Comparison of ENCODE assay signal across 23 cellular contexts in genomic region chr6:50543666-50544065, GRCh38.
"Had no signal": no experiment of that assay in that cellular context is flagged by ENCODE, and none has a peak within 500 bp of the region (broad histone marks: within the 10 kb centered on the region; RNA-seq: fewer than 3 reads in every experiment).

No MANE protein-coding gene starts in this region.

- H3K9me3 ChIP-seq: adrenal gland had no signal

- H3K27me3 Mint-ChIP-seq: activated CD4-positive, alpha-beta memory T cell treated with anti-CD3 and anti-CD28 coated beads for 36 hours; activated CD4-positive, alpha-beta T cell treated with anti-CD3 and anti-CD28 coated beads, Interleukin-2, amount 10 ng/mL, durations not matched to agents 7 days and 5 days; activated naive CD8-positive, alpha-beta T cell treated with anti-CD3 and anti-CD28 coated beads, Interleukin-2, amount 10 ng/mL, durations not matched to agents 7 days and 5 days; T-cell had no signal

- H3K36me3 ChIP-seq: adrenal gland had no signal

- H3K4me3 ChIP-seq: adrenal gland, SK-N-MC had no signal

- H3K4me1 Mint-ChIP-seq: activated CD4-positive, alpha-beta T cell treated with anti-CD3 and anti-CD28 coated beads, Interleukin-2, amount 10 ng/mL, durations not matched to agents 7 days and 5 days; activated naive CD8-positive, alpha-beta T cell treated with anti-CD3 and anti-CD28 coated beads, Interleukin-2, amount 10 ng/mL, durations not matched to agents 7 days and 5 days; T-cell had no signal

- H3K36me3 Mint-ChIP-seq: activated CD4-positive, alpha-beta memory T cell treated with anti-CD3 and anti-CD28 coated beads for 36 hours; activated naive CD8-positive, alpha-beta T cell treated with anti-CD3 and anti-CD28 coated beads, Interleukin-2, amount 10 ng/mL, durations not matched to agents 7 days and 5 days; T-cell had no signal

- ATAC-seq: activated T-cell treated with anti-CD3 and anti-CD28 coated beads, Interleukin-2, amount 50 U/mL, for 72 hours; T-cell had no signal

- H3K4me3 Mint-ChIP-seq: activated CD4-positive, alpha-beta memory T cell treated with anti-CD3 and anti-CD28 coated beads for 36 hours; activated CD4-positive, alpha-beta T cell treated with anti-CD3 and anti-CD28 coated beads, Interleukin-2, amount 10 ng/mL, durations not matched to agents 7 days and 5 days; activated naive CD8-positive, alpha-beta T cell treated with anti-CD3 and anti-CD28 coated beads, Interleukin-2, amount 10 ng/mL, durations not matched to agents 7 days and 5 days; activated T-cell treated with anti-CD3 and anti-CD28 coated beads, Interleukin-2, amount 50 U/mL, for 72 hours; T-cell had no signal

- H3K4me1 ChIP-seq: adrenal gland had no signal

- H3K27ac ChIP-seq: adrenal gland, SK-N-MC had no signal

- DNase-seq: activated CD4-positive, alpha-beta memory T cell treated with anti-CD3 and anti-CD28 coated beads for 36 hours; activated CD4-positive, alpha-beta T cell treated with anti-CD3 and anti-CD28 coated beads, Interleukin-2, amount 10 ng/mL, durations not matched to agents 7 days and 5 days; activated CD4-positive, CD25-positive, alpha-beta regulatory T cell; activated gamma-delta T cell treated with Interleukin-2 at 50 U/mL for 16 hours; activated naive CD4-positive, alpha-beta T cell treated with anti-CD3 and anti-CD28 coated beads, Interleukin-2, amount 50 U/mL, for 16 hours; activated naive CD8-positive, alpha-beta T cell treated with anti-CD3 and anti-CD28 coated beads, Interleukin-2, amount 10 ng/mL, durations not matched to agents 7 days and 5 days; activated T-cell treated with anti-CD3 and anti-CD28 coated beads, Interleukin-2, amount 50 U/mL, for 72 hours; adrenal gland; aorta; central memory CD4-positive, alpha-beta T cell; Kasumi-1; KBM-7; NCI-H146; NCI-H187 treated with DMSO at 0.1 percent for 48 hours; NCI-H2081 treated with DMSO at 0.1 percent for 48 hours; NCI-H510A treated with DMSO at 0.1 percent for 48 hours; NCI-H82; SIG-M5; T-cell; T-helper 2 cell; T1000 had no signal

- H3K9me3 Mint-ChIP-seq: activated CD4-positive, alpha-beta T cell treated with anti-CD3 and anti-CD28 coated beads, Interleukin-2, amount 10 ng/mL, durations not matched to agents 7 days and 5 days; activated naive CD8-positive, alpha-beta T cell treated with anti-CD3 and anti-CD28 coated beads, Interleukin-2, amount 10 ng/mL, durations not matched to agents 7 days and 5 days; activated T-helper 2 cell treated with anti-CD3 and anti-CD28 coated beads, Interferon-gamma antibody, Interleukin-2, Interleukin-4, amounts not matched to agents 10 μg/mL and 5 μg/mL and 100 μg/mL, durations not matched to agents 14 hours and 24 hours and 36 hours had no signal

- H3K27ac Mint-ChIP-seq: activated CD4-positive, alpha-beta memory T cell treated with anti-CD3 and anti-CD28 coated beads for 36 hours; activated CD4-positive, alpha-beta T cell treated with anti-CD3 and anti-CD28 coated beads, Interleukin-2, amount 10 ng/mL, durations not matched to agents 7 days and 5 days; activated naive CD8-positive, alpha-beta T cell treated with anti-CD3 and anti-CD28 coated beads, Interleukin-2, amount 10 ng/mL, durations not matched to agents 7 days and 5 days; activated T-cell treated with anti-CD3 and anti-CD28 coated beads, Interleukin-2, amount 50 U/mL, for 72 hours; activated T-helper 2 cell treated with anti-CD3 and anti-CD28 coated beads, Interferon-gamma antibody, Interleukin-2, Interleukin-4, amounts not matched to agents 10 μg/mL and 5 μg/mL and 100 μg/mL, durations not matched to agents 14 hours and 24 hours and 36 hours; T-cell had no signal

- H3K27me3 ChIP-seq: adrenal gland had no signal
